ENCODE assay signal across 26 cellular contexts in genomic region chr11:69599502-69599901, GRCh38. TPM values are rescaled to one million over a fixed set of nuclear protein-coding genes. Genes with fewer than 3 reads are reported as not detected.
DNase-seq lines count a peak whose midpoint lies in the region; ATAC-seq and TF ChIP-seq lines count a peak whose summit lies in the region.
"Had no signal": no experiment of that assay in that cellular context is flagged by ENCODE, and none has a peak within 500 bp of the region (broad histone marks: within the 10 kb centered on the region; RNA-seq: fewer than 3 reads in every experiment).

No MANE protein-coding gene starts in this region.

- H3K4me3 ChIP-seq in osteoblast (ENCODE audit: insufficient read depth, low read length), result no peak overlapping the region
- H3K4me3 ChIP-seq in upper lobe of left lung, result no peak overlapping the region
- H3K4me3 ChIP-seq in testis, result no peak overlapping the region
- H3K4me3 ChIP-seq: dorsolateral prefrontal cortex, gastroesophageal sphincter, stomach had no signal

- peak overlapping the region; percentile 71 for H3K27ac ChIP-seq in epithelial cell of prostate
- no peak overlapping the region for H3K27ac ChIP-seq in osteoblast (ENCODE audit: low read depth, low read length)
- no peak overlapping the region for H3K27ac ChIP-seq in upper lobe of left lung
- no peak overlapping the region for H3K27ac ChIP-seq in testis
- H3K27ac ChIP-seq: dorsolateral prefrontal cortex, gastroesophageal sphincter, stomach had no signal

- intact Hi-C loops in testis (cut with DNase I; ENCODE audit: low total_unique reads), result no loop called here

- no peaks in the 10 kb centered on the region for H3K36me3 ChIP-seq in osteoblast (ENCODE audit: insufficient read depth, low read length)
- H3K36me3 ChIP-seq in upper lobe of left lung, result no peaks in the 10 kb centered on the region
- H3K36me3 ChIP-seq in testis (ENCODE audit: low read depth, missing control alignments), result no peaks in the 10 kb centered on the region
- H3K36me3 ChIP-seq: gastroesophageal sphincter, stomach had no signal

- H3K4me1 ChIP-seq in osteoblast (ENCODE audit: insufficient read depth, low read length) (peaks cover 6% of the 10 kb centered on the region), upper lobe of left lung (no peaks in the 10 kb centered on the region), testis (no peaks in the 10 kb centered on the region)
- H3K4me1 ChIP-seq: gastroesophageal sphincter, stomach had no signal

- no peak for TF ChIP-seq POLR2A in upper lobe of left lung (IDR thresholded peaks at IDR 0.05)
- no peak for TF ChIP-seq POLR2A in testis (IDR thresholded peaks at IDR 0.05)

- no peaks in the 10 kb centered on the region for H3K9me3 ChIP-seq in osteoblast (ENCODE audit: low read depth, low read length)
- no peaks in the 10 kb centered on the region for H3K9me3 ChIP-seq in upper lobe of left lung
- H3K9me3 ChIP-seq in testis, result no peaks in the 10 kb centered on the region
- H3K9me3 ChIP-seq: Caco-2 had no signal

- ATAC-seq in upper lobe of left lung (ENCODE audit: low FRiP score in 2 of 2), result no peak
- ATAC-seq: activated CD4-positive, CD25-positive, alpha-beta regulatory T cell treated with anti-CD3 and anti-CD28 coated beads, Interleukin-2, amount 50 U/mL, for 24 hours; activated CD8-positive, alpha-beta T cell treated with anti-CD3 and anti-CD28 coated beads for 36 hours; gastroesophageal sphincter; HCT116; left cardiac atrium; natural killer cell treated with Interleukin-12 subunit alpha and Interleukin-12 subunit beta and Interleukin-15 and Interleukin-18, amount 100 ng/mL, for 72 hours had no signal

- 61% methylated on average over 11 of the region's 11 CpGs for WGBS in upper lobe of left lung, 2 donors
- 71% methylated on average over 11 of the region's 11 CpGs for WGBS in testis, 2 donors

- no peaks in the 10 kb centered on the region for H3K79me2 ChIP-seq in osteoblast (ENCODE audit: insufficient read depth, low read length)

- peak overlapping the region; percentile 55 for H2AFZ ChIP-seq in osteoblast (ENCODE audit: low read length)

- H4K20me1 ChIP-seq in osteoblast (ENCODE audit: insufficient read depth, low read length), result no peaks in the 10 kb centered on the region

- H3K4me2 ChIP-seq in osteoblast (ENCODE audit: insufficient read depth, low read length), result peak overlapping the region; percentile 40

- DNase-seq in COLO829 (ENCODE audit: low spot score) (peak; percentile 58), NCI-H82 treated with DMSO at 0.1 percent for 48 hours (lab: John Stamatoyannopoulos, UW; ENCODE audit: unreplicated experiment) (peak; percentile 12), epithelial cell of prostate (ENCODE audit: low read depth, low spot score) (peak; percentile 12), osteoblast (ENCODE audit: insufficient read length, low spot score, missing footprints) (peak; percentile 86), DMS 273 (lab: John Stamatoyannopoulos, UW; ENCODE audit: unreplicated experiment) (no peak), NCI-H2227 (lab: John Stamatoyannopoulos, UW; ENCODE audit: unreplicated experiment) (no peak), upper lobe of left lung (no peak), testis (no peak)
- DNase-seq: activated CD8-positive, alpha-beta T cell treated with anti-CD3 and anti-CD28 coated beads for 36 hours; activated T-cell treated with anti-CD3 and anti-CD28 coated beads, Interleukin-2, amount 50 U/mL, for 1 hour; amygdala; Caco-2; caudate nucleus; dorsolateral prefrontal cortex; left cardiac atrium; NCI-H1417 treated with DMSO at 0.1 percent for 48 hours; NCI-H748 treated with DMSO at 0.1 percent for 48 hours; posterior cingulate gyrus; small intestine; stimulated activated CD4-positive, alpha-beta T cell treated with anti-CD3 and anti-CD28 coated beads, Interleukin-4, amount 100 ng/mL, for 4 hours; stomach; T1000 had no signal

- H3K27me3 ChIP-seq in osteoblast (ENCODE audit: insufficient read depth, low read length) (no peaks in the 10 kb centered on the region), upper lobe of left lung (no peaks in the 10 kb centered on the region), testis (no peaks in the 10 kb centered on the region)

- no peak for TF ChIP-seq CTCF in osteoblast (IDR thresholded peaks at IDR 0.05; ENCODE audit: extremely low read depth, low read depth, low read length)
- TF ChIP-seq CTCF in upper lobe of left lung (IDR thresholded peaks at IDR 0.05), result no peak
- TF ChIP-seq CTCF in testis (IDR thresholded peaks at IDR 0.05), result no peak

- TF ChIP-seq EP300 in upper lobe of left lung (IDR thresholded peaks at IDR 0.05), result no peak

RNA-seq across cellular contexts. Expression of gene CCND1, which starts 41.5 kb away (rescaled TPM):
- 187 and 237 TPM in 2 replicates for total RNA-seq in osteoblast
- 100 to 1,000 TPM in 5 of 6 donors, 10 to 100 TPM in 1; 23.0 to 404 (median 237) TPM for total RNA-seq in upper lobe of left lung
- total RNA-seq in testis, result 10 to 100 TPM in 1 of 2 donors, 1 to 10 TPM in 1; 8.8 to 13.7 TPM
- polyA plus RNA-seq in testis (ENCODE audit: insufficient read depth, low read depth, low replicate concordance), result 16.4 TPM

Comparison
In these comparisons a context has a peak if more than half of its experiments do, and no peak if none do; other contexts are left out.
1. DNase-seq: peak in COLO829 (single experiment), NCI-H82 treated with DMSO at 0.1 percent for 48 hours (single experiment), epithelial cell of prostate (single experiment) and osteoblast (single experiment); none in DMS 273 (single experiment), NCI-H2227 (single experiment), upper lobe of left lung (0 of 2) and testis (single experiment).